Comparison of ENCODE assay signal across 8 cellular contexts in the genomic region with DNA sequence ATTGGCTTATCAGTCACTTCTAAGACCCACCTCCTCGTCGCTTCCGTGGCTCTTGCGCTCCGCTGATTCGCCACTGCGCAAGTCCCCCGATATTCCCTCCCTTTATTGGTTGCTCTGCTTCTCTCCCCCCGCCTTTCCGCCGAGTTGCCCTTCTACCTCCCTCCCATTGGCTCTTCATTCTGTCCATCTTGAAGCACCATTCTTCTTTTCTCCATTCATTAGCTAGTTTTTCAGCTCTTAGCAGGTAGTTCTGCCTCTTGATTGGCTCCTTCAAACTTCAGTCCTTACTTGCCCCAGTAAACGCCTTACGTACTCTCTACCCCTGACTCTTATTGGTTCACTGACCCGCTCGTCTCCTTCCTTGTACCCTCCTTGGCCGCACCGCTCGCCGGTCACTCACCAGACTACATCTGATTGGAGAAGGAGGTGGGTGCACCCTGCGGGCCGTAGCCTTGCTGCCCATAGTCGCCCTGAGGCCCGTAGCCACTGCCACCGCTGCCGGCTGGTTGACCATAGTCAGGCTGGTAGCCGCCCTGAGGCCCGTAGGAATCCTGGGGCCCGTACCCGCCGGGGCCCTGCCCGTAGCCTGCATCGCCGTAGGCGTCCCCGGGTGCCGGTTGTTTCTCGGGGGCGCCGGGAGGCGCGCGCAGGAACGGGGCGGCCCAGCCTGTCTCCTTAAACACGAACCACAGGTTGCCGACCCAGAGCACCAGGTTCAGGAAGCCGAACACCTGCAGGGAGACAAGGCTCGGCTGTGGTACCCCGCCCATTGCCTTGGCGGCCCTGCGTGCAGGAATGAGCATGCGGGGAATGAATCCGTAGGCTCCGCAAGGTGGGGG. TPM values are rescaled to one million over a fixed set of nuclear protein-coding genes. Genes with fewer than 3 reads are reported as not detected.
DNase-seq lines count a peak whose midpoint lies in the region; ATAC-seq and TF ChIP-seq lines count a peak whose summit lies in the region.

No MANE protein-coding gene starts in this region.

- 0 out of 2 replicates have a peak, but pooled peaks cover 6% of the 10 kb centered on the region for H3K79me2 ChIP-seq in PC-3 (ENCODE audit: low read length)

- H3K9me3 ChIP-seq in PC-3 (ENCODE audit: low read length) (no peaks in the 10 kb centered on the region), muscle layer of colon (ENCODE audit: low read length) (no peaks in the 10 kb centered on the region)

- POLR2A ChIA-PET in PC-3 (lab: Charles Lee; ENCODE audit: unreplicated experiment) = interaction anchor here (0.5 to 1.3 kb wide), 5 partner anchors 78 to 731 kb away, joined by 3 to 11 read pairs (median 5); a partner anchor contains a TSS

- H2AFZ ChIP-seq in PC-3 (ENCODE audit: low read length) = peak overlapping the region; percentile 74

- no peaks in the 10 kb centered on the region for H3K9me2 ChIP-seq in PC-3 (replicated peaks; ENCODE audit: low read length)

- H3K36me3 Mint-ChIP-seq in activated T-cell treated with anti-CD3 and anti-CD28 coated beads, Interleukin-2, amount 50 U/mL, for 4 hours (ENCODE audit: insufficient read depth) = peaks cover 2% of the 10 kb centered on the region
- peaks cover 17% of the 10 kb centered on the region for H3K36me3 Mint-ChIP-seq in stimulated activated effector memory CD8-positive, alpha-beta T cell treated with anti-CD3 and anti-CD28 coated beads, Interleukin-12 subunit alpha, Interleukin-12 subunit beta, amount 100 ng/mL, for 72 hours

- H3K4me1 ChIP-seq in PC-3 (ENCODE audit: insufficient read depth, low read length) (peaks cover 20% of the 10 kb centered on the region), muscle layer of colon (ENCODE audit: insufficient read depth, low read length) (no peaks in the 10 kb centered on the region)

- intact Hi-C loops in PC-3 (cut with micrococcal nuclease) = loop anchor here (1.0 to 10.0 kb wide), 2 partner anchors 78 to 564 kb away; a partner anchor contains a TSS

- no peaks in the 10 kb centered on the region for H4K20me1 ChIP-seq in PC-3 (ENCODE audit: low read length)

- TF ChIP-seq CTCF in PC-3 (conservative IDR thresholded peaks at IDR 0.05; ENCODE audit: low read depth, low read length) = no peak

- peak overlapping the region; percentile 89 for H3K9ac ChIP-seq in PC-3 (ENCODE audit: low read length)
- no peak overlapping the region for H3K9ac ChIP-seq in muscle layer of colon (ENCODE audit: low read length)

- H3K27me3 ChIP-seq in PC-3 (ENCODE audit: low read length) = no peaks in the 10 kb centered on the region
- peaks cover 0 to 7% of the 10 kb centered on the region in 2 donors for H3K27me3 ChIP-seq in muscle layer of colon (ENCODE audit: control insufficient read depth in 1 of 2, insufficient read depth in 2 of 2, low read length in 2 of 2)

- CTCF ChIA-PET in PC-3 (lab: Charles Lee) = interaction anchor here (0.5 to 1.3 kb wide), 6 partner anchors 28 to 1014 kb away, joined by 3 to 11 read pairs (median 4); a partner anchor contains a TSS

- H3K9me3 Mint-ChIP-seq in activated T-cell treated with anti-CD3 and anti-CD28 coated beads, Interleukin-2, amount 50 U/mL, for 4 hours = no peaks in the 10 kb centered on the region
- no peaks in the 10 kb centered on the region for H3K9me3 Mint-ChIP-seq in stimulated activated effector memory CD8-positive, alpha-beta T cell treated with anti-CD3 and anti-CD28 coated beads, Interleukin-12 subunit alpha, Interleukin-12 subunit beta, amount 100 ng/mL, for 72 hours

- peaks cover 24% of the 10 kb centered on the region for H3K4me1 Mint-ChIP-seq in activated T-cell treated with anti-CD3 and anti-CD28 coated beads, Interleukin-2, amount 50 U/mL, for 4 hours (ENCODE audit: low read depth)
- peaks cover 19% of the 10 kb centered on the region for H3K4me1 Mint-ChIP-seq in stimulated activated effector memory CD8-positive, alpha-beta T cell treated with anti-CD3 and anti-CD28 coated beads, Interleukin-12 subunit alpha, Interleukin-12 subunit beta, amount 100 ng/mL, for 72 hours

- BruUV-seq in PC-3 (replicated peaks; lab: Mats Ljungman, UMichigan) = no TSS peak

- DNase-seq in DMS114 treated with DMSO at 0.1 percent for 48 hours (lab: John Stamatoyannopoulos, UW; ENCODE audit: unreplicated experiment) (peak; percentile 99), HuH-7.5 (ENCODE audit: low spot score) (peak; percentile 96), PC-3 (peak; percentile 98)
- peak; percentile 76 for DNase-seq in activated T-cell treated with anti-CD3 and anti-CD28 coated beads, Interleukin-2, amount 50 U/mL, for 4 hours
- peak; percentile 47 to 84 for DNase-seq in stimulated activated effector memory CD8-positive, alpha-beta T cell treated with anti-CD3 and anti-CD28 coated beads, Interleukin-12 subunit alpha, Interleukin-12 subunit beta, amount 100 ng/mL, for 72 hours (ENCODE audit: low spot score in 2 of 2)

- H3K36me3 ChIP-seq in PC-3 (ENCODE audit: low read depth, low read length) = no peaks in the 10 kb centered on the region
- H3K36me3 ChIP-seq in muscle layer of colon (ENCODE audit: insufficient read depth, low read length) = no peaks in the 10 kb centered on the region

- no peaks in the 10 kb centered on the region for H3K27me3 Mint-ChIP-seq in activated T-cell treated with anti-CD3 and anti-CD28 coated beads, Interleukin-2, amount 50 U/mL, for 4 hours (ENCODE audit: low read depth)

- peak overlapping the region; percentile 84 for H3K4me2 ChIP-seq in PC-3 (ENCODE audit: low read length)

- ATAC-seq in GM21528 (IDR thresholded peaks at IDR 0.05; ENCODE audit: low FRiP score, unreplicated experiment) (peak; percentile 88), PC-3 (peak; percentile 87), esophagus mucosa (peak; percentile 90)
- ATAC-seq in activated T-cell treated with anti-CD3 and anti-CD28 coated beads, Interleukin-2, amount 50 U/mL, for 4 hours = peak; percentile 90 to 91
- peak; percentile 93 for ATAC-seq in stimulated activated effector memory CD8-positive, alpha-beta T cell treated with anti-CD3 and anti-CD28 coated beads, Interleukin-12 subunit alpha, Interleukin-12 subunit beta, amount 100 ng/mL, for 72 hours

- peak overlapping the region; percentile 82 for H3K27ac Mint-ChIP-seq in stimulated activated effector memory CD8-positive, alpha-beta T cell treated with anti-CD3 and anti-CD28 coated beads, Interleukin-12 subunit alpha, Interleukin-12 subunit beta, amount 100 ng/mL, for 72 hours

- H3K4me3 ChIP-seq in PC-3 (ENCODE audit: low read length) (peak overlapping the region; percentile 87), muscle layer of colon (ENCODE audit: low read depth in 1 of 2, low read length in 2 of 2) (peak overlapping the region; percentile 54 to 56)

- no peaks in the 10 kb centered on the region for H3F3A ChIP-seq in PC-3 (ENCODE audit: low read length, unreplicated experiment)

- H3K27ac ChIP-seq in PC-3 (ENCODE audit: low read length) = peak overlapping the region; percentile 39
- peak overlapping the region; percentile 66 for H3K27ac ChIP-seq in muscle layer of colon (ENCODE audit: low read depth, low read length)

- H3K4me3 Mint-ChIP-seq in activated T-cell treated with anti-CD3 and anti-CD28 coated beads, Interleukin-2, amount 50 U/mL, for 4 hours = peak overlapping the region; percentile 94
- peak overlapping the region; percentile 80 for H3K4me3 Mint-ChIP-seq in stimulated activated effector memory CD8-positive, alpha-beta T cell treated with anti-CD3 and anti-CD28 coated beads, Interleukin-12 subunit alpha, Interleukin-12 subunit beta, amount 100 ng/mL, for 72 hours

RNA-seq across cellular contexts. Expression of a gene that starts 5.1 kb away (rescaled TPM):
- total RNA-seq in PC-3 (2014; rRNA removed) (16.5 and 29.1 TPM in 2 replicates), esophagus mucosa (17.5 TPM)
- total RNA-seq in activated T-cell treated with anti-CD3 and anti-CD28 coated beads, Interleukin-2, amount 50 U/mL, for 4 hours = 10 to 100 TPM in 2 of 3 donors, 1 to 10 TPM in 1; 9.2 to 11.7 (median 10.3) TPM

RNA-seq across cellular contexts. Expression of a gene that starts 8.7 kb away (rescaled TPM):
- total RNA-seq in PC-3 (2014; rRNA removed) (0.29 and 0.47 TPM in 2 replicates), esophagus mucosa (0.36 TPM)
- 1 to 10 TPM; 3.1 to 5.3 (median 3.8) TPM for total RNA-seq in activated T-cell treated with anti-CD3 and anti-CD28 coated beads, Interleukin-2, amount 50 U/mL, for 4 hours

RNA-seq across cellular contexts. Expression of a gene that starts 19.6 kb away (rescaled TPM):
- total RNA-seq in PC-3 (2014; rRNA removed) = 165 and 171 TPM in 2 replicates
- 100 to 1,000 TPM; 111 to 134 (median 126) TPM for total RNA-seq in activated T-cell treated with anti-CD3 and anti-CD28 coated beads, Interleukin-2, amount 50 U/mL, for 4 hours
- total RNA-seq in esophagus mucosa = 359 TPM

RNA-seq across cellular contexts. Expression of a gene that starts 28.7 kb away (rescaled TPM):
- total RNA-seq in PC-3 (2014; rRNA removed) (9.3 and 12.5 TPM in 2 replicates), esophagus mucosa (4.7 TPM)
- 1 to 10 TPM in 1 of 3 donors, under 1 TPM in 2; 0.81 to 1.6 (median 0.84) TPM for total RNA-seq in activated T-cell treated with anti-CD3 and anti-CD28 coated beads, Interleukin-2, amount 50 U/mL, for 4 hours

RNA-seq across cellular contexts. Expression of a gene that starts 41.9 kb away (rescaled TPM):
- total RNA-seq in PC-3 (2014; rRNA removed) (not detected in 2 replicates), esophagus mucosa (0.28 TPM)
- under 1 TPM in 2 of 3 donors, not detected in 1; 0.13 to 0.19 TPM for total RNA-seq in activated T-cell treated with anti-CD3 and anti-CD28 coated beads, Interleukin-2, amount 50 U/mL, for 4 hours

Comparison
In these comparisons a context has a peak if more than half of its experiments do, and no peak if none do; other contexts are left out.
1. Peak in every context shown above with its lines: DNase-seq, ATAC-seq, H3K4me3 ChIP-seq and H3K27ac ChIP-seq.